1 cellular context compared by ENCODE assay signal in genomic region chr2:74695663-74696062, GRCh38.
TF ChIP-seq lines count a peak whose summit lies in the region.

No MANE protein-coding gene starts in this region.

TF ChIP-seq in HepG2, 621 proteins besides CTCF, POLR2A, EP300 and RAD21 (continued from another document):
- TF ChIP-seq MXD1 (CRISPR knock-in tag; IDR thresholded peaks at IDR 0.05) (no peak), ARHGAP35 (CRISPR knock-in tag; IDR thresholded peaks at IDR 0.05; ENCODE audit: borderline replicate concordance) (no peak), ZNF446 (CRISPR knock-in tag; IDR thresholded peaks at IDR 0.05) (no peak), KDM3A (CRISPR knock-in tag; IDR thresholded peaks at IDR 0.05; ENCODE audit: low read depth) (no peak), ADNP (CRISPR knock-in tag; IDR thresholded peaks at IDR 0.05) (no peak), HDAC1 (CRISPR knock-in tag; IDR thresholded peaks at IDR 0.05) (no peak), GATA4 (IDR thresholded peaks at IDR 0.05; ENCODE audit: borderline replicate concordance, low read depth) (no peak), LBX2 (CRISPR knock-in tag; IDR thresholded peaks at IDR 0.05; ENCODE audit: borderline replicate concordance) (no peak), EEA1 (CRISPR knock-in tag; IDR thresholded peaks at IDR 0.05; ENCODE audit: borderline replicate concordance) (no peak), KDM1A (CRISPR knock-in tag; IDR thresholded peaks at IDR 0.05) (no peak), MED13 (CRISPR knock-in tag; IDR thresholded peaks at IDR 0.05) (no peak)
- TF ChIP-seq, protein P1, sequence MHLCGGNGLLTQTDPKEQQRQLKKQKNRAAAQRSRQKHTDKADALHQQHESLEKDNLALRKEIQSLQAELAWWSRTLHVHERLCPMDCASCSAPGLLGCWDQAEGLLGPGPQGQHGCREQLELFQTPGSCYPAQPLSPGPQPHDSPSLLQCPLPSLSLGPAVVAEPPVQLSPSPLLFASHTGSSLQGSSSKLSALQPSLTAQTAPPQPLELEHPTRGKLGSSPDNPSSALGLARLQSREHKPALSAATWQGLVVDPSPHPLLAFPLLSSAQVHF (CRISPR knock-in tag; IDR thresholded peaks at IDR 0.05): no peak
- TF ChIP-seq, protein P2, sequence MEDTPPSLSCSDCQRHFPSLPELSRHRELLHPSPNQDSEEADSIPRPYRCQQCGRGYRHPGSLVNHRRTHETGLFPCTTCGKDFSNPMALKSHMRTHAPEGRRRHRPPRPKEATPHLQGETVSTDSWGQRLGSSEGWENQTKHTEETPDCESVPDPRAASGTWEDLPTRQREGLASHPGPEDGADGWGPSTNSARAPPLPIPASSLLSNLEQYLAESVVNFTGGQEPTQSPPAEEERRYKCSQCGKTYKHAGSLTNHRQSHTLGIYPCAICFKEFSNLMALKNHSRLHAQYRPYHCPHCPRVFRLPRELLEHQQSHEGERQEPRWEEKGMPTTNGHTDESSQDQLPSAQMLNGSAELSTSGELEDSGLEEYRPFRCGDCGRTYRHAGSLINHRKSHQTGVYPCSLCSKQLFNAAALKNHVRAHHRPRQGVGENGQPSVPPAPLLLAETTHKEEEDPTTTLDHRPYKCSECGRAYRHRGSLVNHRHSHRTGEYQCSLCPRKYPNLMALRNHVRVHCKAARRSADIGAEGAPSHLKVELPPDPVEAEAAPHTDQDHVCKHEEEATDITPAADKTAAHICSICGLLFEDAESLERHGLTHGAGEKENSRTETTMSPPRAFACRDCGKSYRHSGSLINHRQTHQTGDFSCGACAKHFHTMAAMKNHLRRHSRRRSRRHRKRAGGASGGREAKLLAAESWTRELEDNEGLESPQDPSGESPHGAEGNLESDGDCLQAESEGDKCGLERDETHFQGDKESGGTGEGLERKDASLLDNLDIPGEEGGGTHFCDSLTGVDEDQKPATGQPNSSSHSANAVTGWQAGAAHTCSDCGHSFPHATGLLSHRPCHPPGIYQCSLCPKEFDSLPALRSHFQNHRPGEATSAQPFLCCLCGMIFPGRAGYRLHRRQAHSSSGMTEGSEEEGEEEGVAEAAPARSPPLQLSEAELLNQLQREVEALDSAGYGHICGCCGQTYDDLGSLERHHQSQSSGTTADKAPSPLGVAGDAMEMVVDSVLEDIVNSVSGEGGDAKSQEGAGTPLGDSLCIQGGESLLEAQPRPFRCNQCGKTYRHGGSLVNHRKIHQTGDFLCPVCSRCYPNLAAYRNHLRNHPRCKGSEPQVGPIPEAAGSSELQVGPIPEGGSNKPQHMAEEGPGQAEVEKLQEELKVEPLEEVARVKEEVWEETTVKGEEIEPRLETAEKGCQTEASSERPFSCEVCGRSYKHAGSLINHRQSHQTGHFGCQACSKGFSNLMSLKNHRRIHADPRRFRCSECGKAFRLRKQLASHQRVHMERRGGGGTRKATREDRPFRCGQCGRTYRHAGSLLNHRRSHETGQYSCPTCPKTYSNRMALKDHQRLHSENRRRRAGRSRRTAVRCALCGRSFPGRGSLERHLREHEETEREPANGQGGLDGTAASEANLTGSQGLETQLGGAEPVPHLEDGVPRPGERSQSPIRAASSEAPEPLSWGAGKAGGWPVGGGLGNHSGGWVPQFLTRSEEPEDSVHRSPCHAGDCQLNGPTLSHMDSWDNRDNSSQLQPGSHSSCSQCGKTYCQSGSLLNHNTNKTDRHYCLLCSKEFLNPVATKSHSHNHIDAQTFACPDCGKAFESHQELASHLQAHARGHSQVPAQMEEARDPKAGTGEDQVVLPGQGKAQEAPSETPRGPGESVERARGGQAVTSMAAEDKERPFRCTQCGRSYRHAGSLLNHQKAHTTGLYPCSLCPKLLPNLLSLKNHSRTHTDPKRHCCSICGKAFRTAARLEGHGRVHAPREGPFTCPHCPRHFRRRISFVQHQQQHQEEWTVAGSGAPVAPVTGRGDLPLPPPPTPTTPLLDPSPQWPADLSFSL (CRISPR knock-in tag; IDR thresholded peaks at IDR 0.05): no peak
- TF ChIP-seq, protein P3, sequence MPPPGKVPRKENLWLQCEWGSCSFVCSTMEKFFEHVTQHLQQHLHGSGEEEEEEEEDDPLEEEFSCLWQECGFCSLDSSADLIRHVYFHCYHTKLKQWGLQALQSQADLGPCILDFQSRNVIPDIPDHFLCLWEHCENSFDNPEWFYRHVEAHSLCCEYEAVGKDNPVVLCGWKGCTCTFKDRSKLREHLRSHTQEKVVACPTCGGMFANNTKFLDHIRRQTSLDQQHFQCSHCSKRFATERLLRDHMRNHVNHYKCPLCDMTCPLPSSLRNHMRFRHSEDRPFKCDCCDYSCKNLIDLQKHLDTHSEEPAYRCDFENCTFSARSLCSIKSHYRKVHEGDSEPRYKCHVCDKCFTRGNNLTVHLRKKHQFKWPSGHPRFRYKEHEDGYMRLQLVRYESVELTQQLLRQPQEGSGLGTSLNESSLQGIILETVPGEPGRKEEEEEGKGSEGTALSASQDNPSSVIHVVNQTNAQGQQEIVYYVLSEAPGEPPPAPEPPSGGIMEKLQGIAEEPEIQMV (CRISPR knock-in tag; IDR thresholded peaks at IDR 0.05; ENCODE audit: low read depth): no peak
